Comparison of ENCODE assay signal across 24 cellular contexts in genomic region chr18:22601481-22601880, GRCh38.
DNase-seq lines count a peak whose midpoint lies in the region; ATAC-seq and TF ChIP-seq lines count a peak whose summit lies in the region.
"Had no signal": no experiment of that assay in that cellular context is flagged by ENCODE, and none has a peak within 500 bp of the region (broad histone marks: within the 10 kb centered on the region; RNA-seq: fewer than 3 reads in every experiment).

No MANE protein-coding gene starts in this region.

- no peaks in the 10 kb centered on the region for H4K20me1 ChIP-seq in PC-3 (ENCODE audit: low read length)
- H4K20me1 ChIP-seq: BLaER1 treated with 17β-estradiol and CSF1 and Interleukin-3, amounts not matched to agents 10 nM and 100 nM had no signal

- H3K36me3 ChIP-seq in PC-3 (ENCODE audit: low read depth, low read length) = no peaks in the 10 kb centered on the region
- H3K36me3 ChIP-seq: BLaER1 treated with 17β-estradiol and CSF1 and Interleukin-3, amounts not matched to agents 10 nM and 100 nM; SJSA1 had no signal

- ATAC-seq in PC-3 = no peak
- ATAC-seq in HG03520 (IDR thresholded peaks at IDR 0.05; ENCODE audit: unreplicated experiment) = no peak
- ATAC-seq: Panc1 had no signal

- H3K4me2 ChIP-seq in PC-3 (ENCODE audit: low read length) = no peak overlapping the region
- H3K4me2 ChIP-seq: BLaER1 treated with 17β-estradiol and CSF1 and Interleukin-3, amounts not matched to agents 10 nM and 100 nM had no signal

- no peaks in the 10 kb centered on the region for H3F3A ChIP-seq in PC-3 (ENCODE audit: low read length, unreplicated experiment)

- no peaks in the 10 kb centered on the region for H3K27me3 ChIP-seq in PC-3 (ENCODE audit: low read length)
- H3K27me3 ChIP-seq: BLaER1 treated with 17β-estradiol and CSF1 and Interleukin-3, amounts not matched to agents 10 nM and 100 nM; SJSA1 had no signal

- no peak for TF ChIP-seq CTCF in PC-3 (conservative IDR thresholded peaks at IDR 0.05; ENCODE audit: low read depth, low read length)

- H3K79me2 ChIP-seq in PC-3 (ENCODE audit: low read length) = no peaks in the 10 kb centered on the region

- intact Hi-C loops in PC-3 (cut with micrococcal nuclease) = no loop called here

- no peaks in the 10 kb centered on the region for H3K9me3 ChIP-seq in PC-3 (ENCODE audit: low read length)
- H3K9me3 ChIP-seq: BLaER1 treated with 17β-estradiol and CSF1 and Interleukin-3, amounts not matched to agents 10 nM and 100 nM; SJSA1 had no signal

- H3K4me3 ChIP-seq in PC-3 (ENCODE audit: low read length) = no peak overlapping the region
- H3K4me3 ChIP-seq: BLaER1 treated with 17β-estradiol and CSF1 and Interleukin-3, amounts not matched to agents 10 nM and 100 nM; SJSA1 had no signal

- no peaks in the 10 kb centered on the region for H3K4me1 ChIP-seq in PC-3 (ENCODE audit: insufficient read depth, low read length)
- H3K4me1 ChIP-seq: BLaER1 treated with 17β-estradiol and CSF1 and Interleukin-3, amounts not matched to agents 10 nM and 100 nM had no signal

- CTCF ChIA-PET in PC-3 (lab: Charles Lee) = no interaction called here

- POLR2A ChIA-PET in PC-3 (lab: Charles Lee; ENCODE audit: unreplicated experiment) = no interaction called here

- no peak overlapping the region for H3K27ac ChIP-seq in PC-3 (ENCODE audit: low read length)
- H3K27ac ChIP-seq: BLaER1 treated with 17β-estradiol and CSF1 and Interleukin-3, amounts not matched to agents 10 nM and 100 nM; SJSA1 had no signal

- H3K9me2 ChIP-seq in PC-3 (replicated peaks; ENCODE audit: low read length) = no peaks in the 10 kb centered on the region

- H2AFZ ChIP-seq in PC-3 (ENCODE audit: low read length) = no peak overlapping the region

- BruUV-seq in PC-3 (replicated peaks; lab: Mats Ljungman, UMichigan) = no TSS peak

- DNase-seq in AG20443 (ENCODE audit: low spot score) (peak; percentile 59), GM04504 (ENCODE audit: low read depth) (peak; percentile 71), PC-3 (peak; percentile 7), myocyte (ENCODE audit: low read depth) (peak; percentile 24), COR-L47 (lab: John Stamatoyannopoulos, UW) (no peak), DMS 273 (lab: John Stamatoyannopoulos, UW; ENCODE audit: unreplicated experiment) (no peak)
- no peak for DNase-seq in stimulated activated CD8-positive, alpha-beta memory T cell treated with anti-CD3 and anti-CD28 coated beads, Interleukin-4, amount 100 ng/mL, for 48 hours
- DNase-seq: CD4-positive, alpha-beta memory T cell; DMS153; GF-D8; H9; Kasumi-1; MM.1S; NCI-H1092; NCI-H1436 treated with DMSO at 0.1 percent for 48 hours; NCI-H1930; NCI-H2227 treated with DMSO at 0.1 percent for 48 hours; NCI-H510A treated with DMSO at 0.1 percent for 48 hours; NCI-H748 treated with DMSO at 0.1 percent for 48 hours; T-helper 1 cell had no signal

- H3K9ac ChIP-seq in PC-3 (ENCODE audit: low read length) = no peak overlapping the region
- H3K9ac ChIP-seq: BLaER1 treated with 17β-estradiol and CSF1 and Interleukin-3, amounts not matched to agents 10 nM and 100 nM had no signal

Comparison
In these comparisons a context has a peak if more than half of its experiments do, and no peak if none do; other contexts are left out.
1. DNase-seq: peak in AG20443 (single experiment), GM04504 (single experiment), PC-3 (single experiment) and myocyte (single experiment); none in stimulated activated CD8-positive, alpha-beta memory T cell treated with anti-CD3 and anti-CD28 coated beads, Interleukin-4, amount 100 ng/mL, for 48 hours (single experiment), COR-L47 (single experiment) and DMS 273 (single experiment).